Comparison of ENCODE assay signal across 1 cellular context in the genomic region with DNA sequence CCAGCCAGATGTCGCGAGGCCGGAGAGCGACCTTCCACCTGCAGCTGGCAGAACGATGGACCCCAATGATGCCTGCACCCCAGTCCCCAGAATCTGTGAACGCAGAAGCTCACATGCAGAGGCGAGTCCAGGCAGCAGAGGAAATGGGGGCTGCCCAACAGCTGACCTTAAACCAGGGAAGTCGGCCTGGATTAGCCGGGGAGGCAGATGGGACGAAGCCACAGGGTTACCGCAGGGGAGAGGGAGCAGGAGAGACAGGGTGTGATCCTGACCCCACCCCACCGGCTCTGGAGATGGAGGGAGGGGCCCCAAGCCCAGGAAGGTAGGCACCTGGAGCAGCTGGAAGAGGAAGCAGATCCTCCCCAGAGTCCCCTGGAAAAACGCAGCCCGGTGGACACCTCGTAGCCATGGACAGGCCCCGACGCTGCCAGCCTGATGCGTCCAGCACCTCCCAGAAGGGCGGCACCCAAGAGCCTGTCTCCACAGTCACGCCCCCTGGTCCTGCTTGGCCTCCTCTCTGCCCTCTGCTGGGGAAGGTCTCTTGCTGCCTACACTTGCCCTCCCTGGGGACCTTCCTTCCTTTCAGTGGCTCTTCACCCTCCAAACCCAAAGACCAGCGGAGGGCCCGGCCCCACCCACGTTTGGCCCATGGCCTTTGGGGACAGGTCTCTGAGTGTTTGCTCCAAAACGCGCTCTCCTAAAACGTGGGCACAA.
TF ChIP-seq lines count a peak whose summit lies in the region.

No MANE protein-coding gene starts in this region.

TF ChIP-seq in GM23338, 12 proteins besides CTCF, POLR2A, EP300 and RAD21 (continued from another document):
- TF ChIP-seq, protein P1, sequence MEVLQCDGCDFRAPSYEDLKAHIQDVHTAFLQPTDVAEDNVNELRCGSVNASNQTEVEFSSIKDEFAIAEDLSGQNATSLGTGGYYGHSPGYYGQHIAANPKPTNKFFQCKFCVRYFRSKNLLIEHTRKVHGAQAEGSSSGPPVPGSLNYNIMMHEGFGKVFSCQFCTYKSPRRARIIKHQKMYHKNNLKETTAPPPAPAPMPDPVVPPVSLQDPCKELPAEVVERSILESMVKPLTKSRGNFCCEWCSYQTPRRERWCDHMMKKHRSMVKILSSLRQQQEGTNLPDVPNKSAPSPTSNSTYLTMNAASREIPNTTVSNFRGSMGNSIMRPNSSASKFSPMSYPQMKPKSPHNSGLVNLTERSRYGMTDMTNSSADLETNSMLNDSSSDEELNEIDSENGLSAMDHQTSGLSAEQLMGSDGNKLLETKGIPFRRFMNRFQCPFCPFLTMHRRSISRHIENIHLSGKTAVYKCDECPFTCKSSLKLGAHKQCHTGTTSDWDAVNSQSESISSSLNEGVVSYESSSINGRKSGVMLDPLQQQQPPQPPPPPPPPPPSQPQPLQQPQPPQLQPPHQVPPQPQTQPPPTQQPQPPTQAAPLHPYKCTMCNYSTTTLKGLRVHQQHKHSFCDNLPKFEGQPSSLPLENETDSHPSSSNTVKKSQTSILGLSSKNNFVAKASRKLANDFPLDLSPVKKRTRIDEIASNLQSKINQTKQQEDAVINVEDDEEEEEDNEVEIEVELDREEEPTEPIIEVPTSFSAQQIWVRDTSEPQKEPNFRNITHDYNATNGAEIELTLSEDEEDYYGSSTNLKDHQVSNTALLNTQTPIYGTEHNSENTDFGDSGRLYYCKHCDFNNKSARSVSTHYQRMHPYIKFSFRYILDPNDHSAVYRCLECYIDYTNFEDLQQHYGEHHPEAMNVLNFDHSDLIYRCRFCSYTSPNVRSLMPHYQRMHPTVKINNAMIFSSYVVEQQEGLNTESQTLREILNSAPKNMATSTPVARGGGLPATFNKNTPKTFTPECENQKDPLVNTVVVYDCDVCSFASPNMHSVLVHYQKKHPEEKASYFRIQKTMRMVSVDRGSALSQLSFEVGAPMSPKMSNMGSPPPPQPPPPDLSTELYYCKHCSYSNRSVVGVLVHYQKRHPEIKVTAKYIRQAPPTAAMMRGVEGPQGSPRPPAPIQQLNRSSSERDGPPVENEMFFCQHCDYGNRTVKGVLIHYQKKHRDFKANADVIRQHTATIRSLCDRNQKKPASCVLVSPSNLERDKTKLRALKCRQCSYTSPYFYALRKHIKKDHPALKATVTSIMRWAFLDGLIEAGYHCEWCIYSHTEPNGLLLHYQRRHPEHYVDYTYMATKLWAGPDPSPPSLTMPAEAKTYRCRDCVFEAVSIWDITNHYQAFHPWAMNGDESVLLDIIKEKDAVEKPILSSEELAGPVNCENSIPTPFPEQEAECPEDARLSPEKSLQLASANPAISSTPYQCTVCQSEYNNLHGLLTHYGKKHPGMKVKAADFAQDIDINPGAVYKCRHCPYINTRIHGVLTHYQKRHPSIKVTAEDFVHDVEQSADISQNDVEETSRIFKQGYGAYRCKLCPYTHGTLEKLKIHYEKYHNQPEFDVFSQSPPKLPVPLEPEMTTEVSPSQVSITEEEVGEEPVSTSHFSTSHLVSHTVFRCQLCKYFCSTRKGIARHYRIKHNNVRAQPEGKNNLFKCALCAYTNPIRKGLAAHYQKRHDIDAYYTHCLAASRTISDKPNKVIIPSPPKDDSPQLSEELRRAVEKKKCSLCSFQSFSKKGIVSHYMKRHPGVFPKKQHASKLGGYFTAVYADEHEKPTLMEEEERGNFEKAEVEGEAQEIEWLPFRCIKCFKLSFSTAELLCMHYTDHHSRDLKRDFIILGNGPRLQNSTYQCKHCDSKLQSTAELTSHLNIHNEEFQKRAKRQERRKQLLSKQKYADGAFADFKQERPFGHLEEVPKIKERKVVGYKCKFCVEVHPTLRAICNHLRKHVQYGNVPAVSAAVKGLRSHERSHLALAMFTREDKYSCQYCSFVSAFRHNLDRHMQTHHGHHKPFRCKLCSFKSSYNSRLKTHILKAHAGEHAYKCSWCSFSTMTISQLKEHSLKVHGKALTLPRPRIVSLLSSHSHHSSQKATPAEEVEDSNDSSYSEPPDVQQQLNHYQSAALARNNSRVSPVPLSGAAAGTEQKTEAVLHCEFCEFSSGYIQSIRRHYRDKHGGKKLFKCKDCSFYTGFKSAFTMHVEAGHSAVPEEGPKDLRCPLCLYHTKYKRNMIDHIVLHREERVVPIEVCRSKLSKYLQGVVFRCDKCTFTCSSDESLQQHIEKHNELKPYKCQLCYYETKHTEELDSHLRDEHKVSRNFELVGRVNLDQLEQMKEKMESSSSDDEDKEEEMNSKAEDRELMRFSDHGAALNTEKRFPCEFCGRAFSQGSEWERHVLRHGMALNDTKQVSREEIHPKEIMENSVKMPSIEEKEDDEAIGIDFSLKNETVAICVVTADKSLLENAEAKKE (CRISPR knock-in tag; IDR thresholded peaks at IDR 0.05) = no peak
- TF ChIP-seq, protein P2, sequence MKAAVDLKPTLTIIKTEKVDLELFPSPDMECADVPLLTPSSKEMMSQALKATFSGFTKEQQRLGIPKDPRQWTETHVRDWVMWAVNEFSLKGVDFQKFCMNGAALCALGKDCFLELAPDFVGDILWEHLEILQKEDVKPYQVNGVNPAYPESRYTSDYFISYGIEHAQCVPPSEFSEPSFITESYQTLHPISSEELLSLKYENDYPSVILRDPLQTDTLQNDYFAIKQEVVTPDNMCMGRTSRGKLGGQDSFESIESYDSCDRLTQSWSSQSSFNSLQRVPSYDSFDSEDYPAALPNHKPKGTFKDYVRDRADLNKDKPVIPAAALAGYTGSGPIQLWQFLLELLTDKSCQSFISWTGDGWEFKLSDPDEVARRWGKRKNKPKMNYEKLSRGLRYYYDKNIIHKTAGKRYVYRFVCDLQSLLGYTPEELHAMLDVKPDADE (IDR thresholded peaks at IDR 0.05) = no peak
- no peak for TF ChIP-seq CREB1 (CRISPR knock-in tag; IDR thresholded peaks at IDR 0.05; ENCODE audit: low read depth)
- no peak for TF ChIP-seq EZH2phosphoT487 (IDR thresholded peaks at IDR 0.05; ENCODE audit: unreplicated experiment)
- no peak for TF ChIP-seq STAT1 (IDR thresholded peaks at IDR 0.05; ENCODE audit: unreplicated experiment)
- TF ChIP-seq NANOG (IDR thresholded peaks at IDR 0.05; ENCODE audit: borderline replicate concordance) = no peak
- TF ChIP-seq ZNF331 (CRISPR knock-in tag; IDR thresholded peaks at IDR 0.05; ENCODE audit: low read depth) = no peak
- TF ChIP-seq JUNB (IDR thresholded peaks at IDR 0.05; ENCODE audit: unreplicated experiment) = no peak
- no peak for TF ChIP-seq ZNF114 (CRISPR knock-in tag; IDR thresholded peaks at IDR 0.05)
